In genomic region chr12:104201238-104202001, GRCh38 we compare ENCODE assay signal across 8 cellular contexts. TPM values are rescaled to one million over a fixed set of nuclear protein-coding genes. Genes with fewer than 3 reads are reported as not detected.
DNase-seq lines count a peak whose midpoint lies in the region; ATAC-seq, FAIRE-seq and TF ChIP-seq lines count a peak whose summit lies in the region.

No MANE protein-coding gene starts in this region.

- H3K9me3 ChIP-seq in right lobe of liver, result no peaks in the 10 kb centered on the region

- no peaks in the 10 kb centered on the region for H3K4me1 ChIP-seq in right lobe of liver

- DNase-seq in AG09319 (ENCODE audit: extremely low read depth, low read depth) (peak; percentile 19), GM18507 (ENCODE audit: extremely low spot score, insufficient read length, low read depth) (peak; percentile 44), NCI-H2227 (lab: John Stamatoyannopoulos, UW; ENCODE audit: unreplicated experiment) (peak; percentile 71), dermis blood vessel endothelial cell (peak; percentile 85), right lobe of liver (peak in 1 of 3 donors; percentile 54)
- DNase-seq in stimulated activated naive CD4-positive, alpha-beta T cell treated with Interleukin-2 at 50 U/mL for 16 hours (lab: John Stamatoyannopoulos, UW), result peak; percentile 25

- peak; percentile 87 for FAIRE-seq in GM18507 (lab: Jason Lieb, UNC)

- 54% methylated on average over 3 of the region's 3 CpGs for WGBS in right lobe of liver (ENCODE audit: insufficient coverage, low coverage, low lambda C conversion rate, missing lambda C conversion rate)

- peak; percentile 68 to 71 for ATAC-seq in activated CD4-positive, CD25-positive, alpha-beta regulatory T cell treated with anti-CD3 and anti-CD28 coated beads, Interleukin-2, amount 50 U/mL, for 24 hours
- ATAC-seq in right lobe of liver, result peak; percentile 88 to 91 (median 89)
- no peak for ATAC-seq in HG02763 (IDR thresholded peaks at IDR 0.05; ENCODE audit: unreplicated experiment)

- H3K36me3 ChIP-seq in right lobe of liver, result no peaks in the 10 kb centered on the region

- no peaks in the 10 kb centered on the region for H3K27me3 ChIP-seq in right lobe of liver

- intact Hi-C loops in right lobe of liver (cut with DNase I), result loop anchor here in 1 of 2 donors (5.0 kb wide), 1 partner anchor 156 kb away; no protein-coding TSS in a partner anchor

- TF ChIP-seq CTCF in AG09319 (IDR thresholded peaks at IDR 0.05; ENCODE audit: low read depth, low read length), result peak; percentile 91
- peak; percentile 82 to 90 (median 86) for TF ChIP-seq CTCF in right lobe of liver (IDR thresholded peaks at IDR 0.05)

- no peak overlapping the region for H3K4me3 ChIP-seq in right lobe of liver

- no peak for TF ChIP-seq POLR2A in right lobe of liver (IDR thresholded peaks at IDR 0.05)

- H3K27ac ChIP-seq in right lobe of liver, result no peak overlapping the region

RNA-seq across cellular contexts. Expression of gene TXNRD1, which starts 14.2 kb away (rescaled TPM):
- total RNA-seq in dermis blood vessel endothelial cell (398 and 703 TPM in 2 replicates), right lobe of liver (100 to 1,000 TPM in 2 of 6 experiments, 10 to 100 TPM in 4; 40.3 to 153 (median 74.5) TPM)
